In the genomic region with DNA sequence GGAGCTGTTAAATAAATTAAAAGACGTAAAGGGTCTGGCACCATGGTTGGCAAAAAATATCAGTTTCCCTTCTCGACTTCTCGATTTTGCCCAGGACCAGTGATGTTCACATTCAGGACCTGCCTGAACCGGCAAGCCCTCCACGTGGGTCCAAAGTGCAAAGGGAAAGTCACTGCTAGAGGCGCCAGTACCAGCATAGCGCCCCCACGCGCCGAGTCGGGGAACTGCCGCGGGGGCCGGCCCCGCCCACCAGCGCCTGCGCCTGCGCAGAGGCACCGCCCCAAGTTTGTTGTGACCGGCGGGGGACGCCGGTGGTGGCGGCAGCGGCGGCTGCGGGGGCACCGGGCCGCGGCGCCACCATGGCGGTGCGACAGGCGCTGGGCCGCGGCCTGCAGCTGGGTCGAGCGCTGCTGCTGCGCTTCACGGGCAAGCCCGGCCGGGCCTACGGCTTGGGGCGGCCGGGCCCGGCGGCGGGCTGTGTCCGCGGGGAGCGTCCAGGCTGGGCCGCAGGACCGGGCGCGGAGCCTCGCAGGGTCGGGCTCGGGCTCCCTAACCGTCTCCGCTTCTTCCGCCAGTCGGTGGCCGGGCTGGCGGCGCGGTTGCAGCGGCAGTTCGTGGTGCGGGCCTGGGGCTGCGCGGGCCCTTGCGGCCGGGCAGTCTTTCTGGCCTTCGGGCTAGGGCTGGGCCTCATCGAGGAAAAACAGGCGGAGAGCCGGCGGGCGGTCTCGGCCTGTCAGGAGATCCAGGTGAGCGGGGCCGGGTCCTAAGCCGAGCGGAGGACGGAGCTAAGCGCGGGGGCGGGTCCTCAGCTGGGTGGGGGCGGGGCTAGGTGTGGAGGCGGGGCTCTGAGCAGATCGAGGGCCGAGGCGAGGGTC, we compare ENCODE assay signal across 1 cellular context.
TF ChIP-seq lines count a peak whose summit lies in the region.

TSS of gene PINK1 (plus strand) at position 269 of the 875 bp plus-strand sequence. CDS start at position 360, 91 bp downstream.

TF ChIP-seq in HepG2, 621 proteins besides CTCF, POLR2A, EP300 and RAD21 (continued from another document and continues in another):
- TF ChIP-seq NFKBIZ (CRISPR knock-in tag; IDR thresholded peaks at IDR 0.05) (no peak), SP1 (IDR thresholded peaks at IDR 0.05) (no peak), SP1 (CRISPR knock-in tag; IDR thresholded peaks at IDR 0.05) (peak; percentile 94), BRD4 (CRISPR knock-in tag; IDR thresholded peaks at IDR 0.05) (no peak), ZBTB42 (CRISPR knock-in tag; IDR thresholded peaks at IDR 0.05) (no peak), IKZF1 (IDR thresholded peaks at IDR 0.05) (no peak), MAZ (IDR thresholded peaks at IDR 0.05; ENCODE audit: borderline replicate concordance, low read depth, low read length) (no peak), MAZ (CRISPR knock-in tag; IDR thresholded peaks at IDR 0.05; ENCODE audit: low read depth) (peak; percentile 78), TEAD3 (CRISPR knock-in tag; optimal IDR thresholded peaks at IDR 0.05; ENCODE audit: borderline replicate concordance) (peak; percentile 55), ZNF234 (CRISPR knock-in tag; conservative IDR thresholded peaks at IDR 0.05) (no peak), ZNF382 (CRISPR knock-in tag; IDR thresholded peaks at IDR 0.05; ENCODE audit: borderline replicate concordance) (no peak), KDM3A (CRISPR knock-in tag; IDR thresholded peaks at IDR 0.05; ENCODE audit: low read depth) (peak; percentile 36; the same call in 1 of the 2 replicates), CC2D1A (CRISPR knock-in tag; IDR thresholded peaks at IDR 0.05) (no peak), HNRNPL (IDR thresholded peaks at IDR 0.05; ENCODE audit: low read depth, low read length) (no peak), ZC3H13 (CRISPR knock-in tag; IDR thresholded peaks at IDR 0.05) (0 out of 2 replicates have a peak, but pooled peaks have one; percentile 47), SMAD3 (CRISPR knock-in tag; IDR thresholded peaks at IDR 0.05) (peak; percentile 65), ZNF629 (CRISPR knock-in tag; conservative IDR thresholded peaks at IDR 0.05) (peak; percentile 48; the same call in 1 of the 2 replicates), SRSF4 (IDR thresholded peaks at IDR 0.05; ENCODE audit: low read depth, low read length, poor library complexity, severe bottlenecking) (no peak), KDM5B (CRISPR knock-in tag; IDR thresholded peaks at IDR 0.05; ENCODE audit: borderline replicate concordance) (peak; percentile 44; the same call in 1 of the 2 replicates), ESRRA (CRISPR knock-in tag; IDR thresholded peaks at IDR 0.05; ENCODE audit: low read depth) (peak; percentile 82), USF2 (IDR thresholded peaks at IDR 0.05; ENCODE audit: low read depth, low read length) (no peak), USF2 (CRISPR knock-in tag; IDR thresholded peaks at IDR 0.05; ENCODE audit: borderline replicate concordance) (peak; percentile 61; the same call in 1 of the 2 replicates), ZNF160 (CRISPR knock-in tag; IDR thresholded peaks at IDR 0.05) (no peak), MIER2 (CRISPR knock-in tag; IDR thresholded peaks at IDR 0.05) (no peak), ZNF432 (CRISPR knock-in tag; IDR thresholded peaks at IDR 0.05; ENCODE audit: borderline replicate concordance) (no peak), MED13 (CRISPR knock-in tag; IDR thresholded peaks at IDR 0.05) (no peak), RNF2 (conservative IDR thresholded peaks at IDR 0.05; ENCODE audit: low read depth) (peak; percentile 28; the same call in 1 of the 2 replicates), ZBTB26 (CRISPR knock-in tag; IDR thresholded peaks at IDR 0.05; ENCODE audit: borderline replicate concordance) (no peak), PLRG1 (conservative IDR thresholded peaks at IDR 0.05) (no peak), TBX2 (CRISPR knock-in tag; IDR thresholded peaks at IDR 0.05; ENCODE audit: borderline replicate concordance) (peak; percentile 51; the same call in 1 of the 2 replicates), ZMAT3 (CRISPR knock-in tag; conservative IDR thresholded peaks at IDR 0.05) (0 out of 2 replicates have a peak, but pooled peaks have one; percentile 64), ZNF563 (CRISPR knock-in tag; IDR thresholded peaks at IDR 0.05) (peak; percentile 59), RFX3 (CRISPR knock-in tag; IDR thresholded peaks at IDR 0.05) (no peak), FOXA3 (CRISPR knock-in tag; IDR thresholded peaks at IDR 0.05) (peak; percentile 46; the same call in 1 of the 2 replicates), FOXK2 (IDR thresholded peaks at IDR 0.05) (no peak), PHF8 (CRISPR knock-in tag; IDR thresholded peaks at IDR 0.05) (peak; percentile 79), ZZZ3 (CRISPR knock-in tag; IDR thresholded peaks at IDR 0.05; ENCODE audit: borderline replicate concordance) (no peak), ZSCAN29 (CRISPR knock-in tag; conservative IDR thresholded peaks at IDR 0.05) (no peak), ZNF570 (CRISPR knock-in tag; IDR thresholded peaks at IDR 0.05; ENCODE audit: borderline replicate concordance) (no peak), ZNF724P (CRISPR knock-in tag; IDR thresholded peaks at IDR 0.05; ENCODE audit: borderline replicate concordance) (no peak), MXI1 (IDR thresholded peaks at IDR 0.05; ENCODE audit: borderline replicate concordance, low read depth, low read length) (peak; percentile 76; the same call in 1 of the 3 replicates), ZNF230 (CRISPR knock-in tag; IDR thresholded peaks at IDR 0.05) (no peak), PITX1 (CRISPR knock-in tag; IDR thresholded peaks at IDR 0.05) (no peak), HES4 (CRISPR knock-in tag; IDR thresholded peaks at IDR 0.05; ENCODE audit: borderline replicate concordance) (no peak)
- TF ChIP-seq, protein P1, sequence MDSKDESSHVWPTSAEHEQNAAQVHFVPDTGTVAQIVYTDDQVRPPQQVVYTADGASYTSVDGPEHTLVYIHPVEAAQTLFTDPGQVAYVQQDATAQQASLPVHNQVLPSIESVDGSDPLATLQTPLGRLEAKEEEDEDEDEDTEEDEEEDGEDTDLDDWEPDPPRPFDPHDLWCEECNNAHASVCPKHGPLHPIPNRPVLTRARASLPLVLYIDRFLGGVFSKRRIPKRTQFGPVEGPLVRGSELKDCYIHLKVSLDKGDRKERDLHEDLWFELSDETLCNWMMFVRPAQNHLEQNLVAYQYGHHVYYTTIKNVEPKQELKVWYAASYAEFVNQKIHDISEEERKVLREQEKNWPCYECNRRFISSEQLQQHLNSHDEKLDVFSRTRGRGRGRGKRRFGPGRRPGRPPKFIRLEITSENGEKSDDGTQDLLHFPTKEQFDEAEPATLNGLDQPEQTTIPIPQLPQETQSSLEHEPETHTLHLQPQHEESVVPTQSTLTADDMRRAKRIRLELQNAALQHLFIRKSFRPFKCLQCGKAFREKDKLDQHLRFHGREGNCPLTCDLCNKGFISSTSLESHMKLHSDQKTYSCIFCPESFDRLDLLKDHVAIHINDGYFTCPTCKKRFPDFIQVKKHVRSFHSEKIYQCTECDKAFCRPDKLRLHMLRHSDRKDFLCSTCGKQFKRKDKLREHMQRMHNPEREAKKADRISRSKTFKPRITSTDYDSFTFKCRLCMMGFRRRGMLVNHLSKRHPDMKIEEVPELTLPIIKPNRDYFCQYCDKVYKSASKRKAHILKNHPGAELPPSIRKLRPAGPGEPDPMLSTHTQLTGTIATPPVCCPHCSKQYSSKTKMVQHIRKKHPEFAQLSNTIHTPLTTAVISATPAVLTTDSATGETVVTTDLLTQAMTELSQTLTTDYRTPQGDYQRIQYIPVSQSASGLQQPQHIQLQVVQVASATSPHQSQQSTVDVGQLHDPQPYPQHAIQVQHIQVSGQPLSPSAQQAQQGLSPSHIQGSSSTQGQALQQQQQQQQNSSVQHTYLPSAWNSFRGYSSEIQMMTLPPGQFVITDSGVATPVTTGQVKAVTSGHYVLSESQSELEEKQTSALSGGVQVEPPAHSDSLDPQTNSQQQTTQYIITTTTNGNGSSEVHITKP (CRISPR knock-in tag; IDR thresholded peaks at IDR 0.05; ENCODE audit: low read depth): no peak
- TF ChIP-seq, protein P2, sequence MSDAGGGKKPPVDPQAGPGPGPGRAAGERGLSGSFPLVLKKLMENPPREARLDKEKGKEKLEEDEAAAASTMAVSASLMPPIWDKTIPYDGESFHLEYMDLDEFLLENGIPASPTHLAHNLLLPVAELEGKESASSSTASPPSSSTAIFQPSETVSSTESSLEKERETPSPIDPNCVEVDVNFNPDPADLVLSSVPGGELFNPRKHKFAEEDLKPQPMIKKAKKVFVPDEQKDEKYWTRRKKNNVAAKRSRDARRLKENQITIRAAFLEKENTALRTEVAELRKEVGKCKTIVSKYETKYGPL (CRISPR knock-in tag; IDR thresholded peaks at IDR 0.05): no peak
- TF ChIP-seq, protein P3, sequence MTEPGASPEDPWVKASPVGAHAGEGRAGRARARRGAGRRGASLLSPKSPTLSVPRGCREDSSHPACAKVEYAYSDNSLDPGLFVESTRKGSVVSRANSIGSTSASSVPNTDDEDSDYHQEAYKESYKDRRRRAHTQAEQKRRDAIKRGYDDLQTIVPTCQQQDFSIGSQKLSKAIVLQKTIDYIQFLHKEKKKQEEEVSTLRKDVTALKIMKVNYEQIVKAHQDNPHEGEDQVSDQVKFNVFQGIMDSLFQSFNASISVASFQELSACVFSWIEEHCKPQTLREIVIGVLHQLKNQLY (CRISPR knock-in tag; IDR thresholded peaks at IDR 0.05): peak; percentile 28; the same call in 1 of the 2 replicates
- TF ChIP-seq, protein P4, sequence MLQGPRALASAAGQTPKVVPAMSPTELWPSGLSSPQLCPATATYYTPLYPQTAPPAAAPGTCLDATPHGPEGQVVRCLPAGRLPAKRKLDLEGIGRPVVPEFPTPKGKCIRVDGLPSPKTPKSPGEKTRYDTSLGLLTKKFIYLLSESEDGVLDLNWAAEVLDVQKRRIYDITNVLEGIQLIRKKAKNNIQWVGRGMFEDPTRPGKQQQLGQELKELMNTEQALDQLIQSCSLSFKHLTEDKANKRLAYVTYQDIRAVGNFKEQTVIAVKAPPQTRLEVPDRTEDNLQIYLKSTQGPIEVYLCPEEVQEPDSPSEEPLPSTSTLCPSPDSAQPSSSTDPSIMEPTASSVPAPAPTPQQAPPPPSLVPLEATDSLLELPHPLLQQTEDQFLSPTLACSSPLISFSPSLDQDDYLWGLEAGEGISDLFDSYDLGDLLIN (CRISPR knock-in tag; IDR thresholded peaks at IDR 0.05; ENCODE audit: borderline replicate concordance): no peak
- TF ChIP-seq, protein P5, sequence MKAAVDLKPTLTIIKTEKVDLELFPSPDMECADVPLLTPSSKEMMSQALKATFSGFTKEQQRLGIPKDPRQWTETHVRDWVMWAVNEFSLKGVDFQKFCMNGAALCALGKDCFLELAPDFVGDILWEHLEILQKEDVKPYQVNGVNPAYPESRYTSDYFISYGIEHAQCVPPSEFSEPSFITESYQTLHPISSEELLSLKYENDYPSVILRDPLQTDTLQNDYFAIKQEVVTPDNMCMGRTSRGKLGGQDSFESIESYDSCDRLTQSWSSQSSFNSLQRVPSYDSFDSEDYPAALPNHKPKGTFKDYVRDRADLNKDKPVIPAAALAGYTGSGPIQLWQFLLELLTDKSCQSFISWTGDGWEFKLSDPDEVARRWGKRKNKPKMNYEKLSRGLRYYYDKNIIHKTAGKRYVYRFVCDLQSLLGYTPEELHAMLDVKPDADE (CRISPR knock-in tag; IDR thresholded peaks at IDR 0.05): no peak
- TF ChIP-seq, protein P6, sequence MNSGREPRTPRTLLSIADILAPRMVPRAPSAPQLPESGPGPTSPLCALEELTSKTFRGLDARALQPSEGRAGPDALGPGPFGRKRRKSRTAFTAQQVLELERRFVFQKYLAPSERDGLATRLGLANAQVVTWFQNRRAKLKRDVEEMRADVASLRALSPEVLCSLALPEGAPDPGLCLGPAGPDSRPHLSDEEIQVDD (CRISPR knock-in tag; IDR thresholded peaks at IDR 0.05; ENCODE audit: borderline replicate concordance): no peak
- TF ChIP-seq, protein P7, sequence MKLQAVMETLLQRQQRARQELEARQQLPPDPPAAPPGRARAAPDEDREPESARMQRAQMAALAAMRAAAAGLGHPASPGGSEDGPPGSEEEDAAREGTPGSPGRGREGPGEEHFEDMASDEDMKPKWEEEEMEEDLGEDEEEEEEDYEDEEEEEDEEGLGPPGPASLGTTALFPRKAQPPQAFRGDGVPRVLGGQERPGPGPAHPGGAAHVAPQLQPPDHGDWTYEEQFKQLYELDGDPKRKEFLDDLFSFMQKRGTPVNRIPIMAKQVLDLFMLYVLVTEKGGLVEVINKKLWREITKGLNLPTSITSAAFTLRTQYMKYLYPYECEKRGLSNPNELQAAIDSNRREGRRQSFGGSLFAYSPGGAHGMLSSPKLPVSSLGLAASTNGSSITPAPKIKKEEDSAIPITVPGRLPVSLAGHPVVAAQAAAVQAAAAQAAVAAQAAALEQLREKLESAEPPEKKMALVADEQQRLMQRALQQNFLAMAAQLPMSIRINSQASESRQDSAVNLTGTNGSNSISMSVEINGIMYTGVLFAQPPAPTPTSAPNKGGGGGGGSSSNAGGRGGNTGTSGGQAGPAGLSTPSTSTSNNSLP (IDR thresholded peaks at IDR 0.05; ENCODE audit: low read depth, low read length): no peak
